8 cellular contexts compared by ENCODE assay signal in the genomic region with DNA sequence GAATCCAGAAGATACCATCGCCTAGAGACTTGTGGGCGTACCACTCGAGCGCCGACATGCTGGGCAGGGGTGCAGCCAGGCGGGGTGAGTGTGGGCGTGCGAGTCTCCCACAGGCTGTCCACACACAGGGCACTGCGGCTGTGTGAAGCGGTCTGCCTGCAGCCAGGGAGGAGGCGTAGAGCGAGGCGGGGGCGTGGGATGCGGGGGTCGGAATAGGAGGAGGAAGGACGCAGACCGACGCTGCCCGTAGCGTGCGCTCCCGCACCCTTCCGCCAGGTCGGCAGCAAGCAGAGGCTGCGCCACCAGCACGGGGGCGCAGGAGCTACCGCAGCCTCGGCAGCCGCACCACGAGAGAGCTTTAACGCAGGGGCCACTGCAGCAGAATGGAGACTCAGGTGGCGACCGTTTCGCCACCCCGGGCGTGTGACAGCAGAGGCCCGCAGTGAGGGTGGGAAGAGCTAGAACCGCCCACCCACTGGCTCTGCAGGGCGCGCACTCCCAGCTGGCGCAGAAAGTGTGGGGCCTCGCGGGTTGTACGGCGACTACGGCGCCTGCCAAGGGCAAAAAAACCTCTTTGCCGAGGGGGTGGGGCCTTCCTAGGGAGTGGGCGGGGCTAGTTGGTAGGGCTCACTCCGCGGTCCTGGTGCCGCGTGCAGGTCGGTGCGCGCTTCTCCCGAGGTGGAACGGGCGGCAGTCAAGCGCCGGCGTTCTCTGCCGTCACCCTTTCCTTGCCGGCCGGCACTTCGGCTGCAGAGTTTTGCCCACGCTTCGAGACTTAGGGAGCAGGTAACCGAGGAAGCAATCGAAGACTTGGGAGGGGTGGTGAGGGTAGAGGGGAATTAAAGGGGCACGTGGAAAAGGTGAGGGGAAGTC. TPM values are rescaled to one million over a fixed set of nuclear protein-coding genes. Genes with fewer than 3 reads are reported as not detected.
A peak's percentile ranks its signal among the peaks of the same experiment; 100 is the strongest.
DNase-seq lines count a peak whose midpoint lies in the region; ATAC-seq and TF ChIP-seq lines count a peak whose summit lies in the region.

A gene (minus strand): TSS at position 537 of the 873 bp plus-strand sequence. CDS start 479 bp downstream, at position 58.
A gene with protein sequence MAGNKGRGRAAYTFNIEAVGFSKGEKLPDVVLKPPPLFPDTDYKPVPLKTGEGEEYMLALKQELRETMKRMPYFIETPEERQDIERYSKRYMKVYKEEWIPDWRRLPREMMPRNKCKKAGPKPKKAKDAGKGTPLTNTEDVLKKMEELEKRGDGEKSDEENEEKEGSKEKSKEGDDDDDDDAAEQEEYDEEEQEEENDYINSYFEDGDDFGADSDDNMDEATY (plus strand): TSS at position 630 of the 873 bp plus-strand sequence. CDS start 10,704 bp downstream, outside the sequence.

- peak; percentile 80 for DNase-seq in GM12864 (ENCODE audit: low read depth)
- peak; percentile 92 for DNase-seq in NAMALWA (ENCODE audit: low spot score)
- peak; percentile 95 for DNase-seq in SK-N-SH
- peak; percentile 79 to 97 (median 93) for DNase-seq in head of caudate nucleus
- peak; percentile 92 to 95 (median 94) for DNase-seq in ovary
- DNase-seq in thyroid gland: peak; percentile 91 to 94

- H3K4me1 ChIP-seq in SK-N-SH (ENCODE audit: control insufficient read depth in 1 of 2, insufficient read depth in 2 of 2, low read depth in 1 of 2, low read length in 1 of 2) (peaks cover 10 to 19% of the 10 kb centered on the region in 2 experiments; a peak in 3 of 4 replicates), ovary (ENCODE audit: insufficient read depth) (peaks cover 4% of the 10 kb centered on the region), thyroid gland (peaks cover 15 to 20% of the 10 kb centered on the region in 2 donors)

- peak within 1 kb of the TSS; percentile 92 for H2AFZ ChIP-seq in SK-N-SH (ENCODE audit: low read depth)

- peaks cover 28% of the 10 kb centered on the region for H3K79me2 ChIP-seq in SK-N-SH (ENCODE audit: insufficient read depth)

- H3K9me3 ChIP-seq in SK-N-SH: no peaks in the 10 kb centered on the region
- no peaks in the 10 kb centered on the region for H3K9me3 ChIP-seq in ovary
- H3K9me3 ChIP-seq in thyroid gland: no peaks in the 10 kb centered on the region

- H3K27me3 ChIP-seq in SK-N-SH (ENCODE audit: insufficient read depth) (no peaks in the 10 kb centered on the region), ovary (no peaks in the 10 kb centered on the region), thyroid gland (no peaks in the 10 kb centered on the region)

- peaks cover 20% of the 10 kb centered on the region for H3K36me3 Mint-ChIP-seq in activated naive CD8-positive, alpha-beta T cell

- peak; percentile 29 for TF ChIP-seq RAD21 in SK-N-SH (IDR thresholded peaks at IDR 0.05; ENCODE audit: low read length)

- TF ChIP-seq POLR2A in ovary (IDR thresholded peaks at IDR 0.05): peak; percentile 31
- TF ChIP-seq POLR2A in thyroid gland (IDR thresholded peaks at IDR 0.05): peak in 1 of 2 donors; percentile 87

- intact Hi-C loops in head of caudate nucleus (cut with DNase I) (loop anchor here (2.0 kb wide), 1 partner anchor 54 kb away; a partner anchor contains a TSS), ovary (cut with DNase I) (loop anchor here in 1 of 4 donors (10.0 kb wide), 1 partner anchor 50 kb away; a partner anchor contains a TSS), thyroid gland (cut with DNase I) (loop anchor here (10.0 kb wide), 1 partner anchor 50 kb away; a partner anchor contains a TSS)

- peak within 1 kb of the TSS; percentile 95 for H3K27ac Mint-ChIP-seq in activated naive CD8-positive, alpha-beta T cell

- ATAC-seq in HG02571 (IDR thresholded peaks at IDR 0.05; ENCODE audit: unreplicated experiment): peak; percentile 84

- CTCF ChIA-PET in SK-N-SH (lab: Yijun Ruan, JAX): interaction anchor here (0.8 to 1.7 kb wide), 9 partner anchors 8 to 309 kb away, joined by 3 to 7 read pairs (median 4); a partner anchor contains a TSS

- H3K4me3 Mint-ChIP-seq in activated naive CD8-positive, alpha-beta T cell: peak within 1 kb of the TSS; percentile 94

- peak within 1 kb of the TSS; percentile 98 for H3K4me2 ChIP-seq in SK-N-SH

- peaks cover 5% of the 10 kb centered on the region for H3K9me3 Mint-ChIP-seq in activated naive CD8-positive, alpha-beta T cell (ENCODE audit: low read depth)

- POLR2A ChIA-PET in SK-N-SH (lab: Yijun Ruan, JAX): interaction anchor here (0.5 to 1.7 kb wide), 3 partner anchors 18 to 66 kb away, joined by 3 to 6 read pairs (median 3); a partner anchor contains a TSS

- no peaks in the 10 kb centered on the region for H3K27me3 Mint-ChIP-seq in activated naive CD8-positive, alpha-beta T cell

- H3K9me2 ChIP-seq in SK-N-SH: no peaks in the 10 kb centered on the region

- H4K20me1 ChIP-seq in SK-N-SH (ENCODE audit: insufficient read depth): no peaks in the 10 kb centered on the region

- TF ChIP-seq EP300 in SK-N-SH (IDR thresholded peaks at IDR 0.05; ENCODE audit: borderline replicate concordance in 1 of 2, low read depth in 1 of 2, low read length in 1 of 2): peak in 1 of 2 experiments; percentile 34; a peak in 1 of 4 replicates
- TF ChIP-seq EP300 in ovary (IDR thresholded peaks at IDR 0.05): no peak

- WGBS in SK-N-SH (ENCODE audit: low lambda C conversion rate): under 1% methylated on average over 27 of the region's 73 CpGs
- WGBS in ovary, 3 donors: 0 to 1% (median 1%) methylated on average over 70 to 73 of the region's 73 CpGs
- WGBS in thyroid gland, 2 donors: 0% methylated on average over 30 to 61 of the region's 73 CpGs

- H3K27ac ChIP-seq in SK-N-SH (ENCODE audit: low read depth in 2 of 2, low read length in 1 of 2) (peak within 1 kb of the TSS; percentile 73 to 94), ovary (peak within 1 kb of the TSS in 1 of 2 donors; percentile 73), thyroid gland (peak within 1 kb of the TSS; percentile 43 to 73 (median 53))

- TF ChIP-seq CTCF in GM12864 (IDR thresholded peaks at IDR 0.05; ENCODE audit: low read depth, low read length, missing control alignments): peak; percentile 51
- TF ChIP-seq CTCF in SK-N-SH (IDR thresholded peaks at IDR 0.05): peak; percentile 58
- TF ChIP-seq CTCF in ovary (IDR thresholded peaks at IDR 0.05): peak; percentile 48 to 64 (median 60)
- TF ChIP-seq CTCF in thyroid gland (IDR thresholded peaks at IDR 0.05): peak in 4 of 6 experiments; percentile 53 to 65 (median 57)

- H3K9ac ChIP-seq in SK-N-SH: peak within 1 kb of the TSS; percentile 76

- H3K36me3 ChIP-seq in SK-N-SH (replicated peaks in 1 of 2; ENCODE audit: control insufficient read depth in 1 of 2, insufficient read depth in 2 of 2, low read length in 1 of 2) (peaks cover 0 to 5% of the 10 kb centered on the region in 2 experiments), ovary (no peaks in the 10 kb centered on the region), thyroid gland (no peaks in the 10 kb centered on the region)

- H3K4me3 ChIP-seq in GM12864 (ENCODE audit: low read depth, low read length): peak within 1 kb of the TSS; percentile 73
- H3K4me3 ChIP-seq in SK-N-SH (ENCODE audit: low read depth in 2 of 2, low read length in 1 of 2): peak within 1 kb of the TSS; percentile 89 to 93
- peak within 1 kb of the TSS; percentile 55 for H3K4me3 ChIP-seq in ovary
- peak within 1 kb of the TSS; percentile 62 to 95 (median 91) for H3K4me3 ChIP-seq in thyroid gland (replicated peaks in 1 of 3)

- peaks cover 39% of the 10 kb centered on the region for H3K4me1 Mint-ChIP-seq in activated naive CD8-positive, alpha-beta T cell (ENCODE audit: low read depth)

- no peaks in the 10 kb centered on the region for H3F3A ChIP-seq in SK-N-SH (replicated peaks; ENCODE audit: insufficient read depth)

TF ChIP-seq in SK-N-SH, 30 proteins besides CTCF, POLR2A, EP300 and RAD21 (continues in another document):
- TF ChIP-seq NFIC (IDR thresholded peaks at IDR 0.05; ENCODE audit: borderline replicate concordance) (no peak), TCF12 (IDR thresholded peaks at IDR 0.05) (peak; percentile 36; the same call in 1 of the 2 replicates), FOXJ3 (CRISPR knock-in tag; IDR thresholded peaks at IDR 0.05) (0 out of 2 replicates have a peak, but pooled peaks have one; percentile 40), FOSL2 (IDR thresholded peaks at IDR 0.05; ENCODE audit: borderline replicate concordance, low read depth) (no peak), GATA2 (CRISPR knock-in tag; IDR thresholded peaks at IDR 0.05) (peak; percentile 71)
- TF ChIP-seq, protein P1, sequence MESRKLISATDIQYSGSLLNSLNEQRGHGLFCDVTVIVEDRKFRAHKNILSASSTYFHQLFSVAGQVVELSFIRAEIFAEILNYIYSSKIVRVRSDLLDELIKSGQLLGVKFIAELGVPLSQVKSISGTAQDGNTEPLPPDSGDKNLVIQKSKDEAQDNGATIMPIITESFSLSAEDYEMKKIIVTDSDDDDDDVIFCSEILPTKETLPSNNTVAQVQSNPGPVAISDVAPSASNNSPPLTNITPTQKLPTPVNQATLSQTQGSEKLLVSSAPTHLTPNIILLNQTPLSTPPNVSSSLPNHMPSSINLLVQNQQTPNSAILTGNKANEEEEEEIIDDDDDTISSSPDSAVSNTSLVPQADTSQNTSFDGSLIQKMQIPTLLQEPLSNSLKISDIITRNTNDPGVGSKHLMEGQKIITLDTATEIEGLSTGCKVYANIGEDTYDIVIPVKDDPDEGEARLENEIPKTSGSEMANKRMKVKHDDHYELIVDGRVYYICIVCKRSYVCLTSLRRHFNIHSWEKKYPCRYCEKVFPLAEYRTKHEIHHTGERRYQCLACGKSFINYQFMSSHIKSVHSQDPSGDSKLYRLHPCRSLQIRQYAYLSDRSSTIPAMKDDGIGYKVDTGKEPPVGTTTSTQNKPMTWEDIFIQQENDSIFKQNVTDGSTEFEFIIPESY (IDR thresholded peaks at IDR 0.05; ENCODE audit: borderline replicate concordance, low read depth): peak; percentile 94

RNA-seq across cellular contexts. Expression of the first gene that starts in this region (rescaled TPM):
- 2.0 and 3.2 TPM in 2 replicates for polyA plus RNA-seq in SK-N-SH (2012; rRNA removed)
- 3.7 and 3.9 TPM in 2 replicates for polyA plus RNA-seq in SK-N-SH (2012; cell fraction: cytosol; rRNA removed)
- polyA plus RNA-seq in SK-N-SH (2012; cell fraction: nucleus; rRNA removed): 3.4 and 3.5 TPM in 2 replicates
- 10 to 100 TPM in 5 of 7 donors, 1 to 10 TPM in 2; 4.7 to 13.1 (median 10.5) TPM for total RNA-seq in ovary
- polyA plus RNA-seq in ovary: 1 to 10 TPM; 6.2 to 8.4 TPM
- total RNA-seq in thyroid gland: 1 to 10 TPM; 5.1 to 7.4 (median 6.5) TPM

RNA-seq across cellular contexts. Expression of the second gene that starts in this region (rescaled TPM):
- polyA plus RNA-seq in SK-N-SH (2012; rRNA removed) (16.4 and 17.1 TPM in 2 replicates), ovary (1 to 10 TPM in 1 of 2 donors, under 1 TPM in 1; 0.79 to 1.8 TPM)
- polyA plus RNA-seq in SK-N-SH (2012; cell fraction: cytosol; rRNA removed): 20.8 and 21.6 TPM in 2 replicates
- 7.0 and 11.4 TPM in 2 replicates for polyA plus RNA-seq in SK-N-SH (2012; cell fraction: nucleus; rRNA removed)
- total RNA-seq in ovary (1 to 10 TPM in 6 of 7 donors, under 1 TPM in 1; 0.92 to 4.2 (median 1.8) TPM), thyroid gland (1 to 10 TPM; 1.0 to 4.0 (median 1.8) TPM)
